18 cellular contexts compared by ENCODE assay signal in genomic region chr12:67582238-67582834, GRCh38.
A peak's percentile ranks its signal among the peaks of the same experiment; 100 is the strongest.
DNase-seq lines count a peak whose midpoint lies in the region; ATAC-seq and TF ChIP-seq lines count a peak whose summit lies in the region.
"Had no signal": no experiment of that assay in that cellular context is flagged by ENCODE, and none has a peak within 500 bp of the region (broad histone marks: within the 10 kb centered on the region; RNA-seq: fewer than 3 reads in every experiment).

No MANE protein-coding gene starts in this region.

- TF ChIP-seq CTCF in SK-N-SH (IDR thresholded peaks at IDR 0.05) (no peak), nephron (IDR thresholded peaks at IDR 0.05; ENCODE audit: unreplicated experiment in 3 of 3) (no peak)

- POLR2A ChIA-PET in SK-N-SH (lab: Yijun Ruan, JAX), result no interaction called here

- peak overlapping the region in 2 of 3 experiments; percentile 3 to 27 for H3K27ac Mint-ChIP-seq in nephron
- H3K27ac Mint-ChIP-seq: B cell; CD4-positive, alpha-beta T cell; CD8-positive, alpha-beta T cell had no signal

- no peaks in the 10 kb centered on the region for H3K27me3 Mint-ChIP-seq in nephron (ENCODE audit: low read depth)
- H3K27me3 Mint-ChIP-seq: CD4-positive, alpha-beta T cell had no signal

- H3K9me3 Mint-ChIP-seq in nephron, result peaks cover 2% of the 10 kb centered on the region
- H3K9me3 Mint-ChIP-seq: CD8-positive, alpha-beta T cell had no signal

- no peak overlapping the region for H3K4me3 ChIP-seq in SK-N-SH (ENCODE audit: low read depth in 2 of 2, low read length in 1 of 2)
- H3K4me3 ChIP-seq: A549; BLaER1 treated with 17β-estradiol and CSF1 and Interleukin-3, amounts not matched to agents 10 nM and 100 nM had no signal

- no peak for TF ChIP-seq EP300 in SK-N-SH (IDR thresholded peaks at IDR 0.05; ENCODE audit: borderline replicate concordance in 1 of 2, low read depth in 1 of 2, low read length in 1 of 2)

- H3K9me3 ChIP-seq in SK-N-SH, result no peaks in the 10 kb centered on the region
- H3K9me3 ChIP-seq: A549, Caco-2 had no signal

- H3K79me2 ChIP-seq in SK-N-SH (ENCODE audit: insufficient read depth), result no peaks in the 10 kb centered on the region

- DNase-seq in SK-N-SH (no peak), OCI-M1 (lab: John Stamatoyannopoulos, UW) (peak; percentile 5)
- DNase-seq: AML-193; Caco-2; Calu3; CD4-positive, alpha-beta T cell; CD8-positive, alpha-beta T cell; DMS79 treated with DMSO at 0.1 percent for 48 hours; GF-D8 had no signal

- no peak for TF ChIP-seq RAD21 in SK-N-SH (IDR thresholded peaks at IDR 0.05; ENCODE audit: low read length)

- H3K9ac ChIP-seq in SK-N-SH, result no peak overlapping the region
- H3K9ac ChIP-seq: BLaER1 treated with 17β-estradiol and CSF1 and Interleukin-3, amounts not matched to agents 10 nM and 100 nM had no signal

- H4K20me1 ChIP-seq in SK-N-SH (ENCODE audit: insufficient read depth), result no peaks in the 10 kb centered on the region
- H4K20me1 ChIP-seq: BLaER1 treated with 17β-estradiol and CSF1 and Interleukin-3, amounts not matched to agents 10 nM and 100 nM had no signal

- H3F3A ChIP-seq in SK-N-SH (replicated peaks; ENCODE audit: insufficient read depth), result no peaks in the 10 kb centered on the region

- no peaks in the 10 kb centered on the region for H3K4me1 ChIP-seq in SK-N-SH (ENCODE audit: control insufficient read depth in 1 of 2, insufficient read depth in 2 of 2, low read depth in 1 of 2, low read length in 1 of 2)
- H3K4me1 ChIP-seq: A549, Caco-2 had no signal

- H3K4me1 Mint-ChIP-seq in nephron, result peaks cover 13% of the 10 kb centered on the region

- no peak overlapping the region for H3K4me2 ChIP-seq in SK-N-SH
- H3K4me2 ChIP-seq: A549; BLaER1 treated with 17β-estradiol and CSF1 and Interleukin-3, amounts not matched to agents 10 nM and 100 nM had no signal

- no peaks in the 10 kb centered on the region for H3K9me2 ChIP-seq in SK-N-SH

- no peaks in the 10 kb centered on the region for H3K36me3 ChIP-seq in SK-N-SH (replicated peaks in 1 of 2; ENCODE audit: control insufficient read depth in 1 of 2, insufficient read depth in 2 of 2, low read length in 1 of 2)
- H3K36me3 ChIP-seq: BLaER1 treated with 17β-estradiol and CSF1 and Interleukin-3, amounts not matched to agents 10 nM and 100 nM had no signal

- H3K27me3 ChIP-seq in SK-N-SH (ENCODE audit: insufficient read depth), result no peaks in the 10 kb centered on the region
- H3K27me3 ChIP-seq: BLaER1 treated with 17β-estradiol and CSF1 and Interleukin-3, amounts not matched to agents 10 nM and 100 nM had no signal

- no peaks in the 10 kb centered on the region for H3K36me3 Mint-ChIP-seq in nephron (ENCODE audit: low read depth)
- H3K36me3 Mint-ChIP-seq: CD8-positive, alpha-beta T cell had no signal

- H3K4me3 Mint-ChIP-seq in nephron, result no peak overlapping the region
- H3K4me3 Mint-ChIP-seq: B cell; CD4-positive, alpha-beta T cell; CD8-positive, alpha-beta T cell had no signal

- ATAC-seq in SK-N-SH treated with all-trans-retinoic acid at 6 μM for 48 hours (peak; percentile 66; the same call in 2 of the 3 replicates), GM19397 (IDR thresholded peaks at IDR 0.05; ENCODE audit: unreplicated experiment) (no peak), GM21423 (IDR thresholded peaks at IDR 0.05; ENCODE audit: unreplicated experiment) (no peak)
- ATAC-seq: A549; CD8-positive, alpha-beta T cell had no signal

- no peak overlapping the region for H3K27ac ChIP-seq in SK-N-SH (ENCODE audit: low read depth in 2 of 2, low read length in 1 of 2)
- H3K27ac ChIP-seq: 22Rv1; A549; BLaER1 treated with 17β-estradiol and CSF1 and Interleukin-3, amounts not matched to agents 10 nM and 100 nM; C4-2B had no signal

- CTCF ChIA-PET in SK-N-SH (lab: Yijun Ruan, JAX), result interaction anchor here (1.5 kb wide), 1 partner anchor 66 kb away, joined by 3 read pairs; no protein-coding TSS in a partner anchor

- WGBS in SK-N-SH (ENCODE audit: low lambda C conversion rate), result 28% methylated on average over 3 of the region's 3 CpGs

- H2AFZ ChIP-seq in SK-N-SH (ENCODE audit: low read depth), result no peak overlapping the region

TF ChIP-seq in SK-N-SH treated with all-trans-retinoic acid at 6 μM for 48 hours, 23 proteins besides CTCF, POLR2A, EP300 and RAD21:
- TF ChIP-seq ISL1 (CRISPR knock-in tag; IDR thresholded peaks at IDR 0.05) (peak; percentile 98), TCF4 (CRISPR knock-in tag; IDR thresholded peaks at IDR 0.05; ENCODE audit: borderline replicate concordance) (no peak; the same call in 1 of the 2 replicates)

TF ChIP-seq in SK-N-SH, 30 proteins besides CTCF, POLR2A, EP300 and RAD21:
- TF ChIP-seq SIN3A (IDR thresholded peaks at IDR 0.05; ENCODE audit: borderline replicate concordance, low read depth, low read length) (no peak), ELF1 (IDR thresholded peaks at IDR 0.05) (no peak), JUND (IDR thresholded peaks at IDR 0.05) (no peak), MXI1 (IDR thresholded peaks at IDR 0.05; ENCODE audit: low read depth, low read length) (no peak), EZH2phosphoT487 (IDR thresholded peaks at IDR 0.05; ENCODE audit: borderline replicate concordance, low read depth) (no peak), FOXJ3 (CRISPR knock-in tag; IDR thresholded peaks at IDR 0.05) (no peak), NRF1 (IDR thresholded peaks at IDR 0.05; ENCODE audit: low read depth, low read length) (no peak), NFIC (IDR thresholded peaks at IDR 0.05; ENCODE audit: borderline replicate concordance) (no peak), ZBTB33 (IDR thresholded peaks at IDR 0.05; ENCODE audit: borderline replicate concordance, low read depth) (no peak), RXRA (IDR thresholded peaks at IDR 0.05; ENCODE audit: borderline replicate concordance, low read depth) (no peak), MAX (IDR thresholded peaks at IDR 0.05; ENCODE audit: low read depth) (no peak), RCOR1 (IDR thresholded peaks at IDR 0.05; ENCODE audit: low read length) (no peak), FOSL2 (IDR thresholded peaks at IDR 0.05; ENCODE audit: borderline replicate concordance, low read depth) (no peak)
